In genomic region chr9:72977670-72978069, GRCh38 we compare ENCODE assay signal across 19 cellular contexts. TPM values are rescaled to one million over a fixed set of nuclear protein-coding genes. Genes with fewer than 3 reads are reported as not detected.
DNase-seq lines count a peak whose midpoint lies in the region; ATAC-seq, FAIRE-seq and TF ChIP-seq lines count a peak whose summit lies in the region.
"Had no signal": no experiment of that assay in that cellular context is flagged by ENCODE, and none has a peak within 500 bp of the region (broad histone marks: within the 10 kb centered on the region; RNA-seq: fewer than 3 reads in every experiment).

No MANE protein-coding gene starts in this region.

- TF ChIP-seq POLR2A in H54 (IDR thresholded peaks at IDR 0.05; ENCODE audit: low read depth, low read length) (no peak), thyroid gland (IDR thresholded peaks at IDR 0.05) (no peak)

- no peak overlapping the region for H3K4me2 ChIP-seq in hepatocyte
- H3K4me2 ChIP-seq: smooth muscle cell had no signal

- H3K27me3 ChIP-seq in SJCRH30 (no peaks in the 10 kb centered on the region), foreskin keratinocyte (no peaks in the 10 kb centered on the region), thyroid gland (no peaks in the 10 kb centered on the region), hepatocyte (no peaks in the 10 kb centered on the region)

- ATAC-seq in foreskin keratinocyte (peak; percentile 90), omental fat pad (ENCODE audit: low FRiP score) (no peak), Right ventricle myocardium superior (ENCODE audit: poor library complexity) (no peak)
- no peak for ATAC-seq in activated CD8-positive, alpha-beta T cell treated with anti-CD3 and anti-CD28 coated beads, Interleukin-2, amount 10 ng/mL, durations not matched to agents 7 days and 5 days

- no peaks in the 10 kb centered on the region for H3K9me3 Mint-ChIP-seq in activated CD8-positive, alpha-beta T cell treated with anti-CD3 and anti-CD28 coated beads, Interleukin-2, amount 10 ng/mL, durations not matched to agents 7 days and 5 days (ENCODE audit: insufficient read depth)

- H3K27ac ChIP-seq in SJCRH30 (no peak overlapping the region), foreskin keratinocyte (no peak overlapping the region), thyroid gland (peak overlapping the region; percentile 53 to 92 (median 80)), hepatocyte (no peak overlapping the region)
- H3K27ac ChIP-seq: C4-2B, parathyroid adenoma, thoracic aorta had no signal

- TF ChIP-seq CTCF in foreskin keratinocyte (conservative IDR thresholded peaks at IDR 0.05) (no peak), thyroid gland (IDR thresholded peaks at IDR 0.05) (no peak), hepatocyte (IDR thresholded peaks at IDR 0.05; ENCODE audit: poor library complexity) (no peak), omental fat pad (IDR thresholded peaks at IDR 0.05) (no peak)

- H3K36me3 ChIP-seq in SJCRH30 = no peaks in the 10 kb centered on the region
- no peaks in the 10 kb centered on the region for H3K36me3 ChIP-seq in thyroid gland
- no peaks in the 10 kb centered on the region for H3K36me3 ChIP-seq in hepatocyte (replicated peaks; ENCODE audit: insufficient read depth, low read depth)
- H3K36me3 ChIP-seq: thoracic aorta had no signal

- intact Hi-C loops in thyroid gland (cut with DNase I) = no loop called here
- intact Hi-C loops in Right ventricle myocardium superior (cut with DNase I) = no loop called here

- H3K4me1 ChIP-seq in SJCRH30 (peaks cover 5% of the 10 kb centered on the region), foreskin keratinocyte (peaks cover 36% of the 10 kb centered on the region), thyroid gland (peaks cover 20 to 23% of the 10 kb centered on the region in 2 donors), hepatocyte (ENCODE audit: insufficient read depth) (peaks cover 25% of the 10 kb centered on the region)
- H3K4me1 ChIP-seq: parathyroid adenoma had no signal

- no peak overlapping the region for H3K4me3 ChIP-seq in SJCRH30
- no peak overlapping the region for H3K4me3 ChIP-seq in thyroid gland (replicated peaks in 1 of 3)
- no peak overlapping the region for H3K4me3 ChIP-seq in hepatocyte
- H3K4me3 ChIP-seq: smooth muscle cell, thoracic aorta had no signal

- H4K20me1 ChIP-seq in hepatocyte (ENCODE audit: insufficient read depth, poor library complexity, severe bottlenecking) = no peaks in the 10 kb centered on the region

- no peak overlapping the region for H2AFZ ChIP-seq in hepatocyte
- H2AFZ ChIP-seq: parathyroid adenoma had no signal

- H3K79me2 ChIP-seq in hepatocyte = no peaks in the 10 kb centered on the region
- H3K79me2 ChIP-seq: parathyroid adenoma had no signal

- no peaks in the 10 kb centered on the region for H3K9me3 ChIP-seq in SJCRH30 (replicated peaks)
- H3K9me3 ChIP-seq in thyroid gland = no peaks in the 10 kb centered on the region
- no peaks in the 10 kb centered on the region for H3K9me3 ChIP-seq in hepatocyte (ENCODE audit: low read depth)
- H3K9me3 ChIP-seq: thoracic aorta had no signal

- POLR2A ChIA-PET in activated CD8-positive, alpha-beta T cell treated with anti-CD3 and anti-CD28 coated beads, Interleukin-2, amount 10 ng/mL, durations not matched to agents 7 days and 5 days (lab: Charles Lee) = no interaction called here

- no peaks in the 10 kb centered on the region for H3K36me3 Mint-ChIP-seq in activated CD8-positive, alpha-beta T cell treated with anti-CD3 and anti-CD28 coated beads, Interleukin-2, amount 10 ng/mL, durations not matched to agents 7 days and 5 days (ENCODE audit: low read depth)

- no peak overlapping the region for H3K27ac Mint-ChIP-seq in activated CD8-positive, alpha-beta T cell treated with anti-CD3 and anti-CD28 coated beads, Interleukin-2, amount 10 ng/mL, durations not matched to agents 7 days and 5 days

- FAIRE-seq in H54 (lab: Jason Lieb, UNC) = peak; percentile 99
- FAIRE-seq: frontal cortex, GM18507 had no signal

- no peaks in the 10 kb centered on the region for H3K4me1 Mint-ChIP-seq in activated CD8-positive, alpha-beta T cell treated with anti-CD3 and anti-CD28 coated beads, Interleukin-2, amount 10 ng/mL, durations not matched to agents 7 days and 5 days (ENCODE audit: low read depth)

- H3K9me2 ChIP-seq in hepatocyte (replicated peaks; ENCODE audit: insufficient read depth) = no peaks in the 10 kb centered on the region

- H3K27me3 Mint-ChIP-seq in activated CD8-positive, alpha-beta T cell treated with anti-CD3 and anti-CD28 coated beads, Interleukin-2, amount 10 ng/mL, durations not matched to agents 7 days and 5 days (ENCODE audit: low read depth) = no peaks in the 10 kb centered on the region

- H3K4me3 Mint-ChIP-seq in activated CD8-positive, alpha-beta T cell treated with anti-CD3 and anti-CD28 coated beads, Interleukin-2, amount 10 ng/mL, durations not matched to agents 7 days and 5 days = no peak overlapping the region

- CTCF ChIA-PET in activated CD8-positive, alpha-beta T cell treated with anti-CD3 and anti-CD28 coated beads, Interleukin-2, amount 10 ng/mL, durations not matched to agents 7 days and 5 days (lab: Charles Lee) = no interaction called here

- DNase-seq in H54 (ENCODE audit: insufficient read length, low spot score) (no peak), SJCRH30 (peak; percentile 20 to 34), foreskin keratinocyte (peak in 1 of 2 donors; percentile 50), thyroid gland (peak; percentile 43 to 51), hepatocyte (ENCODE audit: low spot score) (no peak), omental fat pad (ENCODE audit: low spot score) (no peak), Right ventricle myocardium superior (no peak)
- DNase-seq in activated CD8-positive, alpha-beta T cell treated with anti-CD3 and anti-CD28 coated beads, Interleukin-2, amount 10 ng/mL, durations not matched to agents 7 days and 5 days = no peak
- DNase-seq: amniotic stem cell, DMS79, NCI-H1436 treated with DMSO at 0.1 percent for 48 hours, SIG-M5 had no signal

- 67 to 68% methylated on average over 2 of the region's 2 CpGs for WGBS in thyroid gland, 2 donors
- WGBS in hepatocyte (ENCODE audit: low lambda C conversion rate, missing lambda C conversion rate) = 95% methylated on average over 2 of the region's 2 CpGs

RNA-seq across cellular contexts. Expression of gene ALDH1A1, which starts 24.8 kb away (rescaled TPM):
- total RNA-seq in SJCRH30 (2014; rRNA removed; shearing (Covaris generic)) = 1.0 and 1.6 TPM in 2 replicates
- 1.4 TPM in 1 of 2 replicates, not detected in the other for total RNA-seq in foreskin keratinocyte
- polyA plus RNA-seq in foreskin keratinocyte = 0.02 and 0.94 TPM in 2 replicates
- 100 to 1,000 TPM; 237 to 323 (median 293) TPM for total RNA-seq in thyroid gland
- 529 and 563 TPM in 2 replicates for total RNA-seq in hepatocyte
- 201 and 243 TPM in 2 replicates for polyA plus RNA-seq in hepatocyte
- 100 to 1,000 TPM; 119 to 151 (median 138) TPM for total RNA-seq in omental fat pad
- 19.8 TPM for total RNA-seq in Right ventricle myocardium superior
- total RNA-seq in activated CD8-positive, alpha-beta T cell treated with anti-CD3 and anti-CD28 coated beads, Interleukin-2, amount 10 ng/mL, durations not matched to agents 7 days and 5 days = not detected
- total RNA-seq: T-helper 2 cell treated with Interferon-gamma antibody and Interleukin-4, amounts not matched to agents 100 ng/mL and 5 ng/mL, for 36 hours had no signal

Comparison
In these comparisons a context has a peak if more than half of its experiments do, and no peak if none do; other contexts are left out.
1. DNase-seq: peak in SJCRH30 (2 of 2) and thyroid gland (2 of 2); none in H54 (single experiment), hepatocyte (single experiment), omental fat pad (single experiment), Right ventricle myocardium superior (single experiment) and activated CD8-positive, alpha-beta T cell treated with anti-CD3 and anti-CD28 coated beads, Interleukin-2, amount 10 ng/mL, durations not matched to agents 7 days and 5 days (single experiment).
2. H3K27ac ChIP-seq: peak in thyroid gland (3 of 3); none in SJCRH30 (single experiment), foreskin keratinocyte (single experiment) and hepatocyte (single experiment).